In genomic region chr10:113569576-113569975, GRCh38 we compare ENCODE assay signal across 20 cellular contexts. TPM values are rescaled to one million over a fixed set of nuclear protein-coding genes. Genes with fewer than 3 reads are reported as not detected.
"Had no signal": no experiment of that assay in that cellular context is flagged by ENCODE, and none has a peak within 500 bp of the region (broad histone marks: within the 10 kb centered on the region; RNA-seq: fewer than 3 reads in every experiment).

No MANE protein-coding gene starts in this region.

- ATAC-seq: activated T-cell treated with anti-CD3 and anti-CD28 coated beads, Interleukin-2, amount 50 U/mL, for 72 hours; left lung had no signal

- H3K27me3 ChIP-seq: colonic mucosa, left lung, upper lobe of left lung had no signal

- H3K27ac ChIP-seq: colonic mucosa, esophagus squamous epithelium, left lung, upper lobe of left lung had no signal

- H3K9me3 ChIP-seq: colonic mucosa, esophagus squamous epithelium, left lung, SK-N-SH, upper lobe of left lung had no signal

- DNase-seq: activated CD4-positive, alpha-beta memory T cell treated with anti-CD3 and anti-CD28 coated beads, Interleukin-2, amount 10 ng/mL, durations not matched to agents 7 days and 5 days; activated CD4-positive, alpha-beta T cell treated with anti-CD3 and anti-CD28 coated beads, Interleukin-2, amount 10 ng/mL, durations not matched to agents 24 days and 14 days; activated effector memory CD4-positive, alpha-beta T cell treated with anti-CD3 and anti-CD28 coated beads, Interleukin-2, amount 50 U/mL, for 16 hours; activated naive CD4-positive, alpha-beta T cell treated with anti-CD3 and anti-CD28 coated beads, Interleukin-2, amount 50 U/mL, for 16 hours; activated T-cell treated with anti-CD3 and anti-CD28 coated beads, Interleukin-2, amount 50 U/mL, for 72 hours; aorta; colonic mucosa; endodermal cell; esophagus squamous epithelium; kidney; left lung; mammary epithelial cell; SK-N-SH; stimulated activated CD4-positive, alpha-beta T cell treated with anti-CD3 and anti-CD28 coated beads, Interleukin-4, amount 100 ng/mL, for 24 hours; stimulated activated naive CD4-positive, alpha-beta T cell treated with Interleukin-2 at 50 U/mL for 16 hours; T-helper 2 cell; upper lobe of left lung had no signal

- H3K4me2 ChIP-seq: SK-N-SH had no signal

- H3K9ac ChIP-seq: SK-N-SH had no signal

- H3K4me1 ChIP-seq: colonic mucosa, left lung, upper lobe of left lung had no signal

- H3K4me3 ChIP-seq: colonic mucosa, esophagus squamous epithelium, left lung, upper lobe of left lung had no signal

- H3K36me3 ChIP-seq: colonic mucosa, esophagus squamous epithelium, left lung, upper lobe of left lung had no signal

RNA-seq across cellular contexts. Expression of gene HABP2, which starts 16.7 kb away (rescaled TPM):
- total RNA-seq: activated CD4-positive, alpha-beta memory T cell treated with anti-CD3 and anti-CD28 coated beads, Interleukin-2, amount 10 ng/mL, durations not matched to agents 7 days and 5 days; activated CD4-positive, alpha-beta T cell treated with anti-CD3 and anti-CD28 coated beads, Interleukin-2, amount 10 ng/mL, durations not matched to agents 24 days and 14 days; activated T-cell treated with anti-CD3 and anti-CD28 coated beads, Interleukin-2, amount 50 U/mL, for 72 hours; aorta; mammary epithelial cell; neural crest cell; omental fat pad; subcutaneous adipose tissue had no signal
- polyA plus RNA-seq: aorta, mammary epithelial cell, SK-N-SH had no signal
